Comparison of ENCODE assay signal across 8 cellular contexts in the genomic region with DNA sequence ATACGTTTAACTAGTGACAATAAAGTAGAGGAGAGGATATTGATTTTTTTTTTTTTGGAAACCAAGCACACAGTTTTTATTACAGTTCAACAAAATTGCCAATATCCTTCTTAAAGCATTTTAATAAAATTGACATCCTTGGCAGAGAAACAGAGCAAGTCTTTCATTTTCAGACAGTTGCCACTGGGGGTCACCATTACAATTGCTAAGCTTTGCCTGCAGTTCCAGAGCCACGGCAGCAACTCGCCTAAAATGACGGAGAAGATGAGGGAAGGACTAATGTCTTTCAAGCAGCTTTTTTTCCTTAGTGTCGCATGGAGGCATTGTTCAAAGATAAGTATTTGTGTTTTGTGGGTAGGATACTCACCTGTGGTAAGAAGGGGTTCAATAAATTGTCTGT.
DNase-seq lines count a peak whose midpoint lies in the region; ATAC-seq and TF ChIP-seq lines count a peak whose summit lies in the region.

No MANE protein-coding gene starts in this region.

- no peaks in the 10 kb centered on the region for H3K9me3 ChIP-seq in cardiac muscle cell (ENCODE audit: low read depth)
- H3K9me3 ChIP-seq in endodermal cell (ENCODE audit: control insufficient read depth, low read length) = no peaks in the 10 kb centered on the region
- no peaks in the 10 kb centered on the region for H3K9me3 ChIP-seq in prostate gland
- no peaks in the 10 kb centered on the region for H3K9me3 ChIP-seq in upper lobe of left lung

- DNase-seq in cardiac muscle cell (ENCODE audit: low read depth in 1 of 2, low spot score in 1 of 2) = peak; percentile 47 to 71
- DNase-seq in left ventricle myocardium superior = no peak
- DNase-seq in NCI-H524 (lab: John Stamatoyannopoulos, UW) = peak; percentile 59 to 75
- DNase-seq in endodermal cell = peak; percentile 74
- DNase-seq in prostate gland (ENCODE audit: low spot score) = peak; percentile 3
- no peak for DNase-seq in upper lobe of left lung
- DNase-seq in Right ventricle myocardium inferior (ENCODE audit: missing footprints) = no peak
- no peak for DNase-seq in activated T-cell treated with anti-CD3 and anti-CD28 coated beads for 4 hours

- H3K4me1 ChIP-seq in cardiac muscle cell (ENCODE audit: low read depth) = no peaks in the 10 kb centered on the region
- no peaks in the 10 kb centered on the region for H3K4me1 ChIP-seq in endodermal cell (ENCODE audit: control insufficient read depth, insufficient read depth, low read length)
- no peaks in the 10 kb centered on the region for H3K4me1 ChIP-seq in prostate gland (replicated peaks)
- no peaks in the 10 kb centered on the region for H3K4me1 ChIP-seq in upper lobe of left lung

- H3K27ac Mint-ChIP-seq in endodermal cell = no peak overlapping the region

- H3K4me1 Mint-ChIP-seq in endodermal cell = no peaks in the 10 kb centered on the region

- no peak for TF ChIP-seq POLR2A in prostate gland (IDR thresholded peaks at IDR 0.05)
- no peak for TF ChIP-seq POLR2A in upper lobe of left lung (IDR thresholded peaks at IDR 0.05)

- intact Hi-C loops in left ventricle myocardium superior (cut with micrococcal nuclease) = no loop called here
- intact Hi-C loops in prostate gland (cut with DNase I) = no loop called here
- intact Hi-C loops in Right ventricle myocardium inferior (cut with DNase I) = no loop called here

- no peaks in the 10 kb centered on the region for H3K27me3 Mint-ChIP-seq in endodermal cell (ENCODE audit: insufficient read depth)

- no peaks in the 10 kb centered on the region for H3K36me3 ChIP-seq in cardiac muscle cell
- no peaks in the 10 kb centered on the region for H3K36me3 ChIP-seq in endodermal cell (ENCODE audit: control insufficient read depth, insufficient read depth, low read length)
- H3K36me3 ChIP-seq in prostate gland = no peaks in the 10 kb centered on the region
- H3K36me3 ChIP-seq in upper lobe of left lung = no peaks in the 10 kb centered on the region

- no peak for TF ChIP-seq EP300 in upper lobe of left lung (IDR thresholded peaks at IDR 0.05)

- H3K27me3 ChIP-seq in cardiac muscle cell = no peaks in the 10 kb centered on the region
- H3K27me3 ChIP-seq in endodermal cell (ENCODE audit: control insufficient read depth, insufficient read depth, low read length, poor library complexity, severe bottlenecking) = no peaks in the 10 kb centered on the region
- H3K27me3 ChIP-seq in prostate gland (replicated peaks; ENCODE audit: insufficient read depth) = no peaks in the 10 kb centered on the region
- H3K27me3 ChIP-seq in upper lobe of left lung = no peaks in the 10 kb centered on the region

- no peaks in the 10 kb centered on the region for H3K36me3 Mint-ChIP-seq in endodermal cell (ENCODE audit: low read depth)

- H3K9me3 Mint-ChIP-seq in endodermal cell = peaks cover 28% of the 10 kb centered on the region

- WGBS in endodermal cell (ENCODE audit: insufficient coverage in 1 of 2, insufficient read length in 1 of 2), 2 experiments = 23% methylated on average over 3 of the region's 5 CpGs; no CpG with 5 or more reads in 1 of the 2 experiments
- WGBS in prostate gland = 6% methylated on average over 5 of the region's 5 CpGs
- 5 to 10% methylated on average over 5 of the region's 5 CpGs for WGBS in upper lobe of left lung, 2 donors

- H3K4me3 ChIP-seq in cardiac muscle cell (no peak overlapping the region), endodermal cell (ENCODE audit: low read length) (no peak overlapping the region), prostate gland (no peak overlapping the region), upper lobe of left lung (no peak overlapping the region)

- no peak overlapping the region for H3K4me3 Mint-ChIP-seq in endodermal cell

- ATAC-seq in left ventricle myocardium superior = no peak
- no peak for ATAC-seq in upper lobe of left lung (ENCODE audit: low FRiP score in 2 of 2)
- no peak for ATAC-seq in Right ventricle myocardium inferior

- H3K27ac ChIP-seq in cardiac muscle cell = no peak overlapping the region
- no peak overlapping the region for H3K27ac ChIP-seq in endodermal cell (ENCODE audit: low read depth, low read length)
- no peak overlapping the region for H3K27ac ChIP-seq in prostate gland
- no peak overlapping the region for H3K27ac ChIP-seq in upper lobe of left lung

- TF ChIP-seq CTCF in cardiac muscle cell (IDR thresholded peaks at IDR 0.05; ENCODE audit: low read depth, low read length) (peak; percentile 40), endodermal cell (conservative IDR thresholded peaks at IDR 0.05) (peak; percentile 72), prostate gland (IDR thresholded peaks at IDR 0.05) (peak in 1 of 4 experiments; percentile 25), upper lobe of left lung (IDR thresholded peaks at IDR 0.05) (peak in 1 of 6 experiments; percentile 18)

- H3K9ac ChIP-seq in endodermal cell (ENCODE audit: extremely low read depth, low read length, poor library complexity, severe bottlenecking) = no peak overlapping the region

Comparison
In these comparisons a context has a peak if more than half of its experiments do, and no peak if none do; other contexts are left out.
1. DNase-seq: peak in cardiac muscle cell (2 of 2), NCI-H524 (2 of 2), endodermal cell (single experiment) and prostate gland (single experiment); none in left ventricle myocardium superior (single experiment), upper lobe of left lung (0 of 2), Right ventricle myocardium inferior (single experiment) and activated T-cell treated with anti-CD3 and anti-CD28 coated beads for 4 hours (single experiment).